Comparison of ENCODE assay signal across 7 cellular contexts in genomic region chr14:31253746-31254471, GRCh38.
"Had no signal": no experiment of that assay in that cellular context is flagged by ENCODE, and none has a peak within 500 bp of the region (broad histone marks: within the 10 kb centered on the region; RNA-seq: fewer than 3 reads in every experiment).

No MANE protein-coding gene starts in this region.

- FAIRE-seq: H1, H54, HTR-8/SVneo had no signal

- H3K4me3 ChIP-seq: GM23338 had no signal

- DNase-seq: H9, HCEC 1CT, KBM-7 had no signal
